In the genomic region with DNA sequence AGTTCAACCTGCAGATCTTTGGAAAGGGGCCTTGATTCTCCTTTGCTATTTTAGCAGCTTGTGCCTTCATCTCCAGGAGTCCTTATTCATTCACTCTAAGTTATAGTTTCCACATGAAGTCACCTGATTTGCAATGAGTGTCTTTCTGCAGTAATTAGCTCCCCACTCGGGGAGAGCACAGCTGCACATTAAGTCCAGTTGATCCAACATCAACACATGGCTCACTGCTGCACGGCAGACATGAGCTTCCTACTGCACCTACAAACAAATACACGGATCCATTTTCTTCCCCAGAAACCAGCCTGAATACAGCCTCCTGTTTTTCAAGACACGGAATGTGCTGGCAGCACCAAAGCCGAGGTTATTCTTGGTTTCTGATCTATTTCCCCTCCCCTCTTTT, we compare ENCODE assay signal across 1 cellular context.
TF ChIP-seq lines count a peak whose summit lies in the region.

No MANE protein-coding gene starts in this region.

TF ChIP-seq in GM23338, 12 proteins besides CTCF, POLR2A, EP300 and RAD21 (continued from another document):
- no peak for TF ChIP-seq ZNF462 (CRISPR knock-in tag; IDR thresholded peaks at IDR 0.05)
- TF ChIP-seq NANOG (IDR thresholded peaks at IDR 0.05; ENCODE audit: borderline replicate concordance): no peak
- no peak for TF ChIP-seq ZNF114 (CRISPR knock-in tag; IDR thresholded peaks at IDR 0.05)
- TF ChIP-seq STAT1 (IDR thresholded peaks at IDR 0.05; ENCODE audit: unreplicated experiment): no peak
- TF ChIP-seq CREB1 (CRISPR knock-in tag; IDR thresholded peaks at IDR 0.05; ENCODE audit: low read depth): no peak
TF ChIP-seq in GM23338: peak in this region for 0.
